8 cellular contexts compared by ENCODE assay signal in genomic region chr6:28349344-28349891, GRCh38. TPM values are rescaled to one million over a fixed set of nuclear protein-coding genes. Genes with fewer than 3 reads are reported as not detected.
DNase-seq lines count a peak whose midpoint lies in the region; ATAC-seq and TF ChIP-seq lines count a peak whose summit lies in the region.

No MANE protein-coding gene starts in this region.

- H3K27me3 Mint-ChIP-seq in T-helper 2 cell treated with Interferon-gamma antibody and Interleukin-4, amounts not matched to agents 5 μg/mL and 100 μg/mL, for 36 hours (ENCODE audit: low read depth) = peaks cover 34% of the 10 kb centered on the region
- peaks cover 3 to 6% of the 10 kb centered on the region in 2 donors for H3K27me3 Mint-ChIP-seq in stimulated activated naive B cell treated with anti-CD40 and anti-IgM and Interleukin-4, amounts not matched to agents 10 μg/mL and 1 μg/mL and 100 μg/mL, for 72 hours

- H3K4me3 ChIP-seq in right atrium auricular region = peak overlapping the region; percentile 80 to 81

- H3K27ac ChIP-seq in right atrium auricular region (peak overlapping the region; percentile 77 to 78), caudate nucleus (ENCODE audit: low read depth, low read length) (no peak overlapping the region)

- ATAC-seq in SK-N-SH treated with all-trans-retinoic acid at 6 μM for 48 hours (peak; percentile 34), HG02970 (IDR thresholded peaks at IDR 0.05; ENCODE audit: low FRiP score, unreplicated experiment) (no peak)
- peak; percentile 17 to 20 for ATAC-seq in stimulated activated naive B cell treated with anti-CD40 and anti-IgM and Interleukin-4, amounts not matched to agents 10 μg/mL and 1 μg/mL and 100 μg/mL, for 72 hours (replicated peaks)

- peaks cover 17% of the 10 kb centered on the region for H3K4me1 Mint-ChIP-seq in T-helper 2 cell treated with Interferon-gamma antibody and Interleukin-4, amounts not matched to agents 5 μg/mL and 100 μg/mL, for 36 hours (ENCODE audit: low read depth)
- peaks cover 9 to 35% of the 10 kb centered on the region in 2 donors for H3K4me1 Mint-ChIP-seq in stimulated activated naive B cell treated with anti-CD40 and anti-IgM and Interleukin-4, amounts not matched to agents 10 μg/mL and 1 μg/mL and 100 μg/mL, for 72 hours

- H3K36me3 Mint-ChIP-seq in T-helper 2 cell treated with Interferon-gamma antibody and Interleukin-4, amounts not matched to agents 5 μg/mL and 100 μg/mL, for 36 hours (ENCODE audit: low read depth) = peaks cover 17% of the 10 kb centered on the region
- H3K36me3 Mint-ChIP-seq in stimulated activated naive B cell treated with anti-CD40 and anti-IgM and Interleukin-4, amounts not matched to agents 10 μg/mL and 1 μg/mL and 100 μg/mL, for 72 hours = peaks cover 2 to 8% of the 10 kb centered on the region in 2 donors

- H3K36me3 ChIP-seq in right atrium auricular region = no peaks in the 10 kb centered on the region

- peak overlapping the region; percentile 96 for H3K4me3 Mint-ChIP-seq in T-helper 2 cell treated with Interferon-gamma antibody and Interleukin-4, amounts not matched to agents 5 μg/mL and 100 μg/mL, for 36 hours
- H3K4me3 Mint-ChIP-seq in stimulated activated naive B cell treated with anti-CD40 and anti-IgM and Interleukin-4, amounts not matched to agents 10 μg/mL and 1 μg/mL and 100 μg/mL, for 72 hours = peak overlapping the region; percentile 95 to 99

- peaks cover 0 to 15% of the 10 kb centered on the region in 2 donors for H3K4me1 ChIP-seq in right atrium auricular region

- H3K9me3 ChIP-seq in right atrium auricular region = no peaks in the 10 kb centered on the region

- no peak for TF ChIP-seq CTCF in right atrium auricular region (IDR thresholded peaks at IDR 0.05)

- DNase-seq in T-helper 2 cell treated with Interferon-gamma antibody and Interleukin-4, amounts not matched to agents 5 μg/mL and 100 μg/mL, for 36 hours (ENCODE audit: low spot score) = no peak
- DNase-seq in T-helper 2 cell (no peak), right atrium auricular region (ENCODE audit: low spot score) (no peak), activated gamma-delta T cell treated with Interleukin-2 at 50 U/mL for 16 hours (no peak), caudate nucleus (lab: John Stamatoyannopoulos, UW) (no peak)
- DNase-seq in stimulated activated naive B cell treated with anti-CD40 and anti-IgM and Interleukin-4, amounts not matched to agents 10 μg/mL and 1 μg/mL and 100 μg/mL, for 72 hours = no peak

- no peaks in the 10 kb centered on the region for H3K27me3 ChIP-seq in right atrium auricular region

- H3K9me3 Mint-ChIP-seq in T-helper 2 cell treated with Interferon-gamma antibody and Interleukin-4, amounts not matched to agents 5 μg/mL and 100 μg/mL, for 36 hours = peaks cover 3% of the 10 kb centered on the region
- peaks cover 0 to 2% of the 10 kb centered on the region in 2 donors for H3K9me3 Mint-ChIP-seq in stimulated activated naive B cell treated with anti-CD40 and anti-IgM and Interleukin-4, amounts not matched to agents 10 μg/mL and 1 μg/mL and 100 μg/mL, for 72 hours

- H3K27ac Mint-ChIP-seq in T-helper 2 cell treated with Interferon-gamma antibody and Interleukin-4, amounts not matched to agents 5 μg/mL and 100 μg/mL, for 36 hours = peak overlapping the region; percentile 95
- peak overlapping the region; percentile 97 for H3K27ac Mint-ChIP-seq in stimulated activated naive B cell treated with anti-CD40 and anti-IgM and Interleukin-4, amounts not matched to agents 10 μg/mL and 1 μg/mL and 100 μg/mL, for 72 hours

TF ChIP-seq in SK-N-SH treated with all-trans-retinoic acid at 6 μM for 48 hours, 23 proteins besides CTCF, POLR2A, EP300 and RAD21:
- TF ChIP-seq BACH2 (CRISPR knock-in tag; IDR thresholded peaks at IDR 0.05; ENCODE audit: borderline replicate concordance) = no peak
- no peak for TF ChIP-seq TSHZ2 (CRISPR knock-in tag; IDR thresholded peaks at IDR 0.05)
- TF ChIP-seq TCF4 (CRISPR knock-in tag; IDR thresholded peaks at IDR 0.05; ENCODE audit: borderline replicate concordance) = no peak
- no peak for TF ChIP-seq OSR1 (CRISPR knock-in tag; IDR thresholded peaks at IDR 0.05)
- TF ChIP-seq, protein P1, sequence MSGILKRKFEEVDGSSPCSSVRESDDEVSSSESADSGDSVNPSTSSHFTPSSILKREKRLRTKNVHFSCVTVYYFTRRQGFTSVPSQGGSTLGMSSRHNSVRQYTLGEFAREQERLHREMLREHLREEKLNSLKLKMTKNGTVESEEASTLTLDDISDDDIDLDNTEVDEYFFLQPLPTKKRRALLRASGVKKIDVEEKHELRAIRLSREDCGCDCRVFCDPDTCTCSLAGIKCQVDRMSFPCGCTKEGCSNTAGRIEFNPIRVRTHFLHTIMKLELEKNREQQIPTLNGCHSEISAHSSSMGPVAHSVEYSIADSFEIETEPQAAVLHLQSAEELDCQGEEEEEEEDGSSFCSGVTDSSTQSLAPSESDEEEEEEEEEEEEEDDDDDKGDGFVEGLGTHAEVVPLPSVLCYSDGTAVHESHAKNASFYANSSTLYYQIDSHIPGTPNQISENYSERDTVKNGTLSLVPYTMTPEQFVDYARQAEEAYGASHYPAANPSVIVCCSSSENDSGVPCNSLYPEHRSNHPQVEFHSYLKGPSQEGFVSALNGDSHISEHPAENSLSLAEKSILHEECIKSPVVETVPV (CRISPR knock-in tag; IDR thresholded peaks at IDR 0.05) = no peak
- no peak for TF ChIP-seq SNAI2 (CRISPR knock-in tag; IDR thresholded peaks at IDR 0.05)
- no peak for TF ChIP-seq ZNF8 (CRISPR knock-in tag; IDR thresholded peaks at IDR 0.05)
- no peak for TF ChIP-seq CSDC2 (CRISPR knock-in tag; IDR thresholded peaks at IDR 0.05)
- TF ChIP-seq POU6F1 (CRISPR knock-in tag; IDR thresholded peaks at IDR 0.05; ENCODE audit: borderline replicate concordance, low read depth) = no peak
- no peak for TF ChIP-seq PPARA (CRISPR knock-in tag; IDR thresholded peaks at IDR 0.05; ENCODE audit: borderline replicate concordance)
- TF ChIP-seq ZNF565 (CRISPR knock-in tag; conservative IDR thresholded peaks at IDR 0.05; ENCODE audit: low read depth) = no peak
- no peak for TF ChIP-seq ISL1 (CRISPR knock-in tag; IDR thresholded peaks at IDR 0.05)
- no peak for TF ChIP-seq GLIS3 (CRISPR knock-in tag; IDR thresholded peaks at IDR 0.05)
- no peak for TF ChIP-seq RARB (CRISPR knock-in tag; IDR thresholded peaks at IDR 0.05)
- TF ChIP-seq CREB5 (CRISPR knock-in tag; IDR thresholded peaks at IDR 0.05; ENCODE audit: low read depth) = no peak
- no peak for TF ChIP-seq TOX (CRISPR knock-in tag; IDR thresholded peaks at IDR 0.05; ENCODE audit: borderline replicate concordance)
- no peak for TF ChIP-seq ZC3H10 (CRISPR knock-in tag; IDR thresholded peaks at IDR 0.05)
- no peak for TF ChIP-seq ZNF70 (CRISPR knock-in tag; IDR thresholded peaks at IDR 0.05)
- no peak for TF ChIP-seq ARNTL (CRISPR knock-in tag; IDR thresholded peaks at IDR 0.05; ENCODE audit: borderline replicate concordance, low read depth)

RNA-seq across cellular contexts. Expression of gene ZKSCAN3, which starts 0.3 kb away (rescaled TPM):
- total RNA-seq in right atrium auricular region = 1 to 10 TPM; 2.3 to 3.7 TPM

RNA-seq across cellular contexts. Expression of gene ZSCAN31, which starts 13.5 kb away (rescaled TPM):
- total RNA-seq in right atrium auricular region = 10 to 100 TPM in 1 of 2 donors, 1 to 10 TPM in 1; 9.9 to 14.5 TPM

RNA-seq across cellular contexts. Expression of gene ZSCAN12, which starts 50.1 kb away (rescaled TPM):
- total RNA-seq in right atrium auricular region = 1 to 10 TPM; 2.1 to 3.4 TPM
